In the genomic region with DNA sequence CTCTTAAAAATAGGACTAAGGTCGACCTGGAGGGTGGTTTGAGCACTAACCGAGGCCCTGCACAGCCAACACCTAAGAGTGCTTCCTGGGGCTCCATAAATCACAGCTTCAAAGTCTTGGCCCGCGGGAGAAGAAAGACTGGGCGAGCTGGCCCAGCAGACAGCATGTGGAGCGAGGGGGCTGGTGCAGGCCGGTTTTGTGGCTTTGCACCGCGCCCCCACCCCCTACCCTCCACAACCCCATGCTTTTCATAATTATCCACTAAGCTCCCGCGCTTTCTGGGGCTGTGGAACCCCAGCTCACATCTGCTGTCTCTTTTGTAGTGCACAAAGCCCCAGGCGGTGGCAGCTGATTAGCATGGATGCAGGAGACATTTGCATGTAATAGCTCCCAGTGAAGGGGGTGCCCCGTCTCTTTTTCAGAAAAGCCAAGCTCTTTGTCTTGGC, we compare ENCODE assay signal across 1 cellular context.
TF ChIP-seq lines count a peak whose summit lies in the region.

No MANE protein-coding gene starts in this region.

TF ChIP-seq in WTC11, 78 proteins besides CTCF, POLR2A, EP300 and RAD21 (continued from another document):
- TF ChIP-seq AR (CRISPR knock-in tag; IDR thresholded peaks at IDR 0.05) (no peak), FOXP1 (CRISPR knock-in tag; IDR thresholded peaks at IDR 0.05; ENCODE audit: borderline replicate concordance) (no peak)
